ENCODE assay signal across 1 cellular context in the genomic region with DNA sequence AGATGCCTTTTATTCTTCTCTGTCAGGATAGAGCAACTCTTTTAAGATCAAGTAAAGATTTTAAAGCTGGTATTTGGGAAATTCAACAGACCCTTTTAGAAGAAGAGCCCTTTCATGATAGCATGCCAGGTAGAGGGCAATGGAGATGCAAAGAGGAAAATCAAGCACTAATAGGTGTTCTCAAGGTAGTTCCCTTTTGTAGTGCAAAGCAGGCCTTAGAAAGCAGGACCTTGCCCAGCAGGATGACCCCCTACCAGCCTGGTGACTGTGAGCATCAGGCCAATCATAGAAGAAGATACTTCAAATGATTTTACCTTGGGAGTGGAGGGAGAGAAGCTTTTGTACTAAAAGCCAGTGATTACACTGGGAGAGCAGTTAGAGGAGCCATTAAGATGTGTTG.
TF ChIP-seq lines count a peak whose summit lies in the region.

No MANE protein-coding gene starts in this region.

TF ChIP-seq in GM23338, 12 proteins besides CTCF, POLR2A, EP300 and RAD21 (continued from another document):
- TF ChIP-seq, protein P1, sequence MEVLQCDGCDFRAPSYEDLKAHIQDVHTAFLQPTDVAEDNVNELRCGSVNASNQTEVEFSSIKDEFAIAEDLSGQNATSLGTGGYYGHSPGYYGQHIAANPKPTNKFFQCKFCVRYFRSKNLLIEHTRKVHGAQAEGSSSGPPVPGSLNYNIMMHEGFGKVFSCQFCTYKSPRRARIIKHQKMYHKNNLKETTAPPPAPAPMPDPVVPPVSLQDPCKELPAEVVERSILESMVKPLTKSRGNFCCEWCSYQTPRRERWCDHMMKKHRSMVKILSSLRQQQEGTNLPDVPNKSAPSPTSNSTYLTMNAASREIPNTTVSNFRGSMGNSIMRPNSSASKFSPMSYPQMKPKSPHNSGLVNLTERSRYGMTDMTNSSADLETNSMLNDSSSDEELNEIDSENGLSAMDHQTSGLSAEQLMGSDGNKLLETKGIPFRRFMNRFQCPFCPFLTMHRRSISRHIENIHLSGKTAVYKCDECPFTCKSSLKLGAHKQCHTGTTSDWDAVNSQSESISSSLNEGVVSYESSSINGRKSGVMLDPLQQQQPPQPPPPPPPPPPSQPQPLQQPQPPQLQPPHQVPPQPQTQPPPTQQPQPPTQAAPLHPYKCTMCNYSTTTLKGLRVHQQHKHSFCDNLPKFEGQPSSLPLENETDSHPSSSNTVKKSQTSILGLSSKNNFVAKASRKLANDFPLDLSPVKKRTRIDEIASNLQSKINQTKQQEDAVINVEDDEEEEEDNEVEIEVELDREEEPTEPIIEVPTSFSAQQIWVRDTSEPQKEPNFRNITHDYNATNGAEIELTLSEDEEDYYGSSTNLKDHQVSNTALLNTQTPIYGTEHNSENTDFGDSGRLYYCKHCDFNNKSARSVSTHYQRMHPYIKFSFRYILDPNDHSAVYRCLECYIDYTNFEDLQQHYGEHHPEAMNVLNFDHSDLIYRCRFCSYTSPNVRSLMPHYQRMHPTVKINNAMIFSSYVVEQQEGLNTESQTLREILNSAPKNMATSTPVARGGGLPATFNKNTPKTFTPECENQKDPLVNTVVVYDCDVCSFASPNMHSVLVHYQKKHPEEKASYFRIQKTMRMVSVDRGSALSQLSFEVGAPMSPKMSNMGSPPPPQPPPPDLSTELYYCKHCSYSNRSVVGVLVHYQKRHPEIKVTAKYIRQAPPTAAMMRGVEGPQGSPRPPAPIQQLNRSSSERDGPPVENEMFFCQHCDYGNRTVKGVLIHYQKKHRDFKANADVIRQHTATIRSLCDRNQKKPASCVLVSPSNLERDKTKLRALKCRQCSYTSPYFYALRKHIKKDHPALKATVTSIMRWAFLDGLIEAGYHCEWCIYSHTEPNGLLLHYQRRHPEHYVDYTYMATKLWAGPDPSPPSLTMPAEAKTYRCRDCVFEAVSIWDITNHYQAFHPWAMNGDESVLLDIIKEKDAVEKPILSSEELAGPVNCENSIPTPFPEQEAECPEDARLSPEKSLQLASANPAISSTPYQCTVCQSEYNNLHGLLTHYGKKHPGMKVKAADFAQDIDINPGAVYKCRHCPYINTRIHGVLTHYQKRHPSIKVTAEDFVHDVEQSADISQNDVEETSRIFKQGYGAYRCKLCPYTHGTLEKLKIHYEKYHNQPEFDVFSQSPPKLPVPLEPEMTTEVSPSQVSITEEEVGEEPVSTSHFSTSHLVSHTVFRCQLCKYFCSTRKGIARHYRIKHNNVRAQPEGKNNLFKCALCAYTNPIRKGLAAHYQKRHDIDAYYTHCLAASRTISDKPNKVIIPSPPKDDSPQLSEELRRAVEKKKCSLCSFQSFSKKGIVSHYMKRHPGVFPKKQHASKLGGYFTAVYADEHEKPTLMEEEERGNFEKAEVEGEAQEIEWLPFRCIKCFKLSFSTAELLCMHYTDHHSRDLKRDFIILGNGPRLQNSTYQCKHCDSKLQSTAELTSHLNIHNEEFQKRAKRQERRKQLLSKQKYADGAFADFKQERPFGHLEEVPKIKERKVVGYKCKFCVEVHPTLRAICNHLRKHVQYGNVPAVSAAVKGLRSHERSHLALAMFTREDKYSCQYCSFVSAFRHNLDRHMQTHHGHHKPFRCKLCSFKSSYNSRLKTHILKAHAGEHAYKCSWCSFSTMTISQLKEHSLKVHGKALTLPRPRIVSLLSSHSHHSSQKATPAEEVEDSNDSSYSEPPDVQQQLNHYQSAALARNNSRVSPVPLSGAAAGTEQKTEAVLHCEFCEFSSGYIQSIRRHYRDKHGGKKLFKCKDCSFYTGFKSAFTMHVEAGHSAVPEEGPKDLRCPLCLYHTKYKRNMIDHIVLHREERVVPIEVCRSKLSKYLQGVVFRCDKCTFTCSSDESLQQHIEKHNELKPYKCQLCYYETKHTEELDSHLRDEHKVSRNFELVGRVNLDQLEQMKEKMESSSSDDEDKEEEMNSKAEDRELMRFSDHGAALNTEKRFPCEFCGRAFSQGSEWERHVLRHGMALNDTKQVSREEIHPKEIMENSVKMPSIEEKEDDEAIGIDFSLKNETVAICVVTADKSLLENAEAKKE (CRISPR knock-in tag; IDR thresholded peaks at IDR 0.05): peak; percentile 95
- peak; percentile 67 for TF ChIP-seq CREB1 (CRISPR knock-in tag; IDR thresholded peaks at IDR 0.05; ENCODE audit: low read depth)
- peak; percentile 88 for TF ChIP-seq NANOG (IDR thresholded peaks at IDR 0.05; ENCODE audit: borderline replicate concordance)
